Comparison of ENCODE assay signal across 20 cellular contexts in the genomic region with DNA sequence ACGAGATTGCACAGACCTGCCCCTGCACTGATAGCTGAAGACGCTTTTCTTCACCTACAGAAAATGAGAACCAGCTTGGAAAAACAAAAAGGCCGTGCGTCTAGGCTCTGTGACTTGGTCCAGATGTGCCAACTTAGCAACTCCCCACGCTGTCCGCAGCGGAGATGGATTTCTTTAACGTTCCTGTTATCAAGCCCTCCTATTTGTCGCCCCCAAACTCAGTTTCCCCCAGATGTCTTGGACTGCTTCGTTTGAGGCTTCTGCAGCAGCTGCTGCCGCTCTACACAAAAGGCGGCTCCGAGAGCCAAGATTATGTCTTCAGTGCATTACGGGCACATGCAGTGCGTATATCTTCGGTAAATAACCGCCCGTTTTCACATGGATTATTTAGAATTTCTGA.
DNase-seq lines count a peak whose midpoint lies in the region; ATAC-seq and TF ChIP-seq lines count a peak whose summit lies in the region.
"Had no signal": no experiment of that assay in that cellular context is flagged by ENCODE, and none has a peak within 500 bp of the region (broad histone marks: within the 10 kb centered on the region; RNA-seq: fewer than 3 reads in every experiment).

No MANE protein-coding gene starts in this region.

- no peaks in the 10 kb centered on the region for H3K9me3 Mint-ChIP-seq in osteocyte (ENCODE audit: unreplicated experiment)
- H3K9me3 Mint-ChIP-seq: H9 had no signal

- H3K4me1 Mint-ChIP-seq in osteocyte (ENCODE audit: unreplicated experiment) = no peaks in the 10 kb centered on the region

- ATAC-seq in heart right ventricle = no peak
- ATAC-seq: K562 had no signal

- H3K4me3 Mint-ChIP-seq in osteocyte (ENCODE audit: unreplicated experiment) = no peak overlapping the region
- H3K4me3 Mint-ChIP-seq: H9 had no signal

- intact Hi-C loops in heart right ventricle (cut with DNase I) (no loop called here), esophagus muscularis mucosa (cut with DNase I) (no loop called here)

- H3K4me1 ChIP-seq in heart right ventricle (no peaks in the 10 kb centered on the region), esophagus muscularis mucosa (no peaks in the 10 kb centered on the region)
- H3K4me1 ChIP-seq: Peyer's patch had no signal

- TF ChIP-seq CTCF in foreskin fibroblast (IDR thresholded peaks at IDR 0.05; ENCODE audit: low read depth, low read length) (no peak), osteocyte (IDR thresholded peaks at IDR 0.05) (no peak), heart right ventricle (IDR thresholded peaks at IDR 0.05) (no peak), esophagus muscularis mucosa (IDR thresholded peaks at IDR 0.05) (no peak)

- TF ChIP-seq POLR2A in esophagus muscularis mucosa (IDR thresholded peaks at IDR 0.05; ENCODE audit: low read depth) = no peak

- peaks cover 26% of the 10 kb centered on the region for H3K27me3 Mint-ChIP-seq in osteocyte (ENCODE audit: unreplicated experiment)

- no peak for TF ChIP-seq EP300 in esophagus muscularis mucosa (IDR thresholded peaks at IDR 0.05)

- H3K27ac ChIP-seq in heart right ventricle (no peak overlapping the region), esophagus muscularis mucosa (replicated peaks in 1 of 4) (no peak overlapping the region)
- H3K27ac ChIP-seq: 22Rv1, Peyer's patch had no signal

- H3K9me3 ChIP-seq in heart right ventricle (no peaks in the 10 kb centered on the region), esophagus muscularis mucosa (no peaks in the 10 kb centered on the region)
- H3K9me3 ChIP-seq: Peyer's patch had no signal

- H3K4me3 ChIP-seq in foreskin fibroblast (ENCODE audit: low read depth in 1 of 2, low read length in 2 of 2) (no peak overlapping the region), heart right ventricle (no peak overlapping the region), esophagus muscularis mucosa (no peak overlapping the region)
- H3K4me3 ChIP-seq: K562, Peyer's patch had no signal

- peak; percentile 6 for DNase-seq in NCI-H2227 (lab: John Stamatoyannopoulos, UW; ENCODE audit: unreplicated experiment)
- no peak for DNase-seq in NCI-H2227 treated with DMSO at 0.1 percent for 48 hours (lab: John Stamatoyannopoulos, UW)
- DNase-seq in foreskin fibroblast = peak; percentile 5 to 36
- peak; percentile 70 for DNase-seq in osteocyte (ENCODE audit: extremely low spot score, unreplicated experiment)
- no peak for DNase-seq in heart right ventricle
- DNase-seq in NCI-H128 (lab: John Stamatoyannopoulos, UW; ENCODE audit: unreplicated experiment) = no peak
- no peak for DNase-seq in esophagus muscularis mucosa (ENCODE audit: extremely low spot score)
- DNase-seq: Calu3, DMS79 treated with DMSO at 0.1 percent for 48 hours, GF-D8, H9, Kasumi-1, NCI-H1092 treated with DMSO at 0.1 percent for 48 hours, NCI-H1436 treated with DMSO at 0.1 percent for 48 hours, NCI-H1930, NCI-H69, Peyer's patch, SHP77 treated with DMSO at 0.1 percent for 48 hours had no signal

- H3K27ac Mint-ChIP-seq in osteocyte (ENCODE audit: unreplicated experiment) = no peak overlapping the region
- H3K27ac Mint-ChIP-seq: H9 had no signal

- H3K27me3 ChIP-seq in heart right ventricle (peaks cover 0 to 21% (median 6%) of the 10 kb centered on the region in 7 donors), esophagus muscularis mucosa (peaks cover 0 to 52% (median 0%) of the 10 kb centered on the region in 4 donors)
- H3K27me3 ChIP-seq: Peyer's patch had no signal

- H3K36me3 Mint-ChIP-seq in osteocyte (ENCODE audit: unreplicated experiment) = no peaks in the 10 kb centered on the region

- WGBS in heart right ventricle, 2 donors = 62 to 66% methylated on average over 18 of the region's 18 CpGs
- WGBS in esophagus muscularis mucosa = 68% methylated on average over 18 of the region's 18 CpGs

- H3K36me3 ChIP-seq in heart right ventricle (no peaks in the 10 kb centered on the region), esophagus muscularis mucosa (no peaks in the 10 kb centered on the region)
- H3K36me3 ChIP-seq: Peyer's patch had no signal

Comparison
In these comparisons a context has a peak if more than half of its experiments do, and no peak if none do; other contexts are left out.
1. DNase-seq: peak in NCI-H2227 (single experiment), foreskin fibroblast (2 of 2) and osteocyte (single experiment); none in NCI-H2227 treated with DMSO at 0.1 percent for 48 hours (single experiment), heart right ventricle (0 of 2), NCI-H128 (single experiment) and esophagus muscularis mucosa (single experiment).